Comparison of ENCODE assay signal across 32 cellular contexts in genomic region chr1:115606305-115606704, GRCh38.
"Had no signal": no experiment of that assay in that cellular context is flagged by ENCODE, and none has a peak within 500 bp of the region (broad histone marks: within the 10 kb centered on the region; RNA-seq: fewer than 3 reads in every experiment).

No MANE protein-coding gene starts in this region.

- H3K4me1 Mint-ChIP-seq: activated CD8-positive, alpha-beta memory T cell treated with anti-CD3 and anti-CD28 coated beads, Interleukin-2, amount 10 ng/mL, durations not matched to agents 7 days and 5 days; activated naive CD4-positive, alpha-beta T cell treated with anti-CD3 and anti-CD28 coated beads, Interleukin-2, amount 50 U/mL, for 24 hours; activated naive CD8-positive, alpha-beta T cell treated with anti-CD3 and anti-CD28 coated beads for 36 hours; activated naive CD8-positive, alpha-beta T cell treated with anti-CD3 and anti-CD28 coated beads, Interleukin-2, amount 50 U/mL, for 24 hours had no signal

- H3K9me3 ChIP-seq: adrenal gland, body of pancreas, gastrocnemius medialis had no signal

- H3K27me3 ChIP-seq: adrenal gland, body of pancreas, heart left ventricle had no signal

- H3K27ac Mint-ChIP-seq: activated CD4-positive, alpha-beta memory T cell treated with anti-CD3 and anti-CD28 coated beads for 36 hours; activated CD8-positive, alpha-beta memory T cell treated with anti-CD3 and anti-CD28 coated beads, Interleukin-2, amount 10 ng/mL, durations not matched to agents 7 days and 5 days; activated CD8-positive, alpha-beta T cell treated with anti-CD3 and anti-CD28 coated beads, Interleukin-2, amount 10 ng/mL, durations not matched to agents 7 days and 5 days; activated naive CD4-positive, alpha-beta T cell treated with anti-CD3 and anti-CD28 coated beads for 36 hours; activated naive CD4-positive, alpha-beta T cell treated with anti-CD3 and anti-CD28 coated beads, Interleukin-2, amount 50 U/mL, for 24 hours; activated naive CD8-positive, alpha-beta T cell treated with anti-CD3 and anti-CD28 coated beads for 36 hours; activated naive CD8-positive, alpha-beta T cell treated with anti-CD3 and anti-CD28 coated beads, Interleukin-2, amount 50 U/mL, for 24 hours; activated T-helper 1 cell treated with anti-CD3 and anti-CD28 coated beads, Interleukin-12 subunit alpha, Interleukin-12 subunit beta, Interleukin-2, Interleukin-4 antibody, amounts not matched to agents 30 ng/mL and 10 ng/mL and 1 ng/mL, durations not matched to agents 14 hours and 24 hours and 36 hours; activated T-helper 2 cell treated with anti-CD3 and anti-CD28 coated beads, Interferon-gamma antibody, Interleukin-2, Interleukin-4, amounts not matched to agents 10 μg/mL and 5 μg/mL and 100 μg/mL, durations not matched to agents 14 hours and 24 hours and 36 hours had no signal

- H3K36me3 Mint-ChIP-seq: activated CD4-positive, alpha-beta memory T cell treated with anti-CD3 and anti-CD28 coated beads for 36 hours; activated CD8-positive, alpha-beta memory T cell treated with anti-CD3 and anti-CD28 coated beads, Interleukin-2, amount 10 ng/mL, durations not matched to agents 7 days and 5 days; activated naive CD4-positive, alpha-beta T cell treated with anti-CD3 and anti-CD28 coated beads, Interleukin-2, amount 50 U/mL, for 24 hours; activated naive CD8-positive, alpha-beta T cell treated with anti-CD3 and anti-CD28 coated beads for 36 hours had no signal

- H3K27ac ChIP-seq: adrenal gland, body of pancreas, gastrocnemius medialis, heart left ventricle had no signal

- H3K9me3 Mint-ChIP-seq: activated CD4-positive, alpha-beta memory T cell treated with anti-CD3 and anti-CD28 coated beads for 36 hours; activated naive CD4-positive, alpha-beta T cell treated with anti-CD3 and anti-CD28 coated beads for 36 hours; activated naive CD4-positive, alpha-beta T cell treated with anti-CD3 and anti-CD28 coated beads, Interleukin-2, amount 50 U/mL, for 24 hours; activated naive CD8-positive, alpha-beta T cell treated with anti-CD3 and anti-CD28 coated beads for 36 hours; activated T-helper 1 cell treated with anti-CD3 and anti-CD28 coated beads, Interleukin-12 subunit alpha, Interleukin-12 subunit beta, Interleukin-2, Interleukin-4 antibody, amounts not matched to agents 30 ng/mL and 10 ng/mL and 1 ng/mL, durations not matched to agents 14 hours and 24 hours and 36 hours; activated T-helper 2 cell treated with anti-CD3 and anti-CD28 coated beads, Interferon-gamma antibody, Interleukin-2, Interleukin-4, amounts not matched to agents 10 μg/mL and 5 μg/mL and 100 μg/mL, durations not matched to agents 14 hours and 24 hours and 36 hours had no signal

- H3K4me3 Mint-ChIP-seq: activated CD4-positive, alpha-beta memory T cell treated with anti-CD3 and anti-CD28 coated beads for 36 hours; activated CD8-positive, alpha-beta memory T cell treated with anti-CD3 and anti-CD28 coated beads, Interleukin-2, amount 10 ng/mL, durations not matched to agents 7 days and 5 days; activated CD8-positive, alpha-beta T cell treated with anti-CD3 and anti-CD28 coated beads, Interleukin-2, amount 10 ng/mL, durations not matched to agents 7 days and 5 days; activated naive CD4-positive, alpha-beta T cell treated with anti-CD3 and anti-CD28 coated beads for 36 hours; activated naive CD4-positive, alpha-beta T cell treated with anti-CD3 and anti-CD28 coated beads, Interleukin-2, amount 50 U/mL, for 24 hours; activated naive CD8-positive, alpha-beta T cell treated with anti-CD3 and anti-CD28 coated beads for 36 hours; activated naive CD8-positive, alpha-beta T cell treated with anti-CD3 and anti-CD28 coated beads, Interleukin-2, amount 50 U/mL, for 24 hours; activated T-helper 1 cell treated with anti-CD3 and anti-CD28 coated beads, Interleukin-12 subunit alpha, Interleukin-12 subunit beta, Interleukin-2, Interleukin-4 antibody, amounts not matched to agents 30 ng/mL and 10 ng/mL and 1 ng/mL, durations not matched to agents 14 hours and 24 hours and 36 hours had no signal

- H3K36me3 ChIP-seq: adrenal gland, gastrocnemius medialis, heart left ventricle had no signal

- FAIRE-seq: colon, endometrium, endothelial cell of umbilical vein had no signal

- DNase-seq: activated CD4-positive, alpha-beta memory T cell treated with anti-CD3 and anti-CD28 coated beads for 36 hours; activated CD4-positive, alpha-beta T cell treated with anti-CD3 and anti-CD28 coated beads for 1 hour; activated CD4-positive, alpha-beta T cell treated with anti-CD3 and anti-CD28 coated beads for 4 hours; activated CD4-positive, alpha-beta T cell treated with anti-CD3 and anti-CD28 coated beads, Interleukin-2, amount 50 U/mL, for 1 hour; activated CD8-positive, alpha-beta memory T cell treated with anti-CD3 and anti-CD28 coated beads, Interleukin-2, amount 10 ng/mL, durations not matched to agents 7 days and 5 days; activated CD8-positive, alpha-beta memory T cell treated with anti-CD3 and anti-CD28 coated beads, Interleukin-2, amount 50 U/mL, for 4 hours; activated CD8-positive, alpha-beta T cell treated with anti-CD3 and anti-CD28 coated beads, Interleukin-2, amount 10 ng/mL, durations not matched to agents 7 days and 5 days; activated effector memory CD4-positive, alpha-beta T cell treated with anti-CD3 and anti-CD28 coated beads, Interleukin-2, amount 50 U/mL, for 16 hours; activated naive CD4-positive, alpha-beta T cell treated with anti-CD3 and anti-CD28 coated beads for 36 hours; activated naive CD8-positive, alpha-beta T cell treated with anti-CD3 and anti-CD28 coated beads for 36 hours; activated naive CD8-positive, alpha-beta T cell treated with anti-CD3 and anti-CD28 coated beads, Interleukin-2, amount 50 U/mL, for 24 hours; activated T-cell treated with anti-CD3 and anti-CD28 coated beads, Interleukin-2, amount 50 U/mL, for 1 hour; activated T-cell treated with anti-CD3 and anti-CD28 coated beads, Interleukin-2, amount 50 U/mL, for 48 hours; adrenal gland; amygdala; aorta; body of pancreas; caudate nucleus; effector CD8-positive, alpha-beta T cell; foreskin fibroblast; gastrocnemius medialis; glutamatergic neuron; heart left ventricle; T-helper 1 cell; T-helper 2 cell had no signal

- H3K4me3 ChIP-seq: adrenal gland, body of pancreas, gastrocnemius medialis, heart left ventricle had no signal

- H3K4me1 ChIP-seq: adrenal gland, body of pancreas, gastrocnemius medialis had no signal

- H3K27me3 Mint-ChIP-seq: activated naive CD8-positive, alpha-beta T cell treated with anti-CD3 and anti-CD28 coated beads for 36 hours had no signal

- ATAC-seq: activated CD8-positive, alpha-beta memory T cell treated with anti-CD3 and anti-CD28 coated beads, Interleukin-2, amount 10 ng/mL, durations not matched to agents 7 days and 5 days; activated CD8-positive, alpha-beta T cell treated with anti-CD3 and anti-CD28 coated beads, Interleukin-2, amount 10 ng/mL, durations not matched to agents 7 days and 5 days; activated naive CD8-positive, alpha-beta T cell treated with anti-CD3 and anti-CD28 coated beads, Interleukin-2, amount 50 U/mL, for 24 hours; body of pancreas; esophagus mucosa; gastrocnemius medialis; heart left ventricle had no signal
